In genomic region chr20:35300469-35301262, GRCh38 we compare ENCODE assay signal across 17 cellular contexts. TPM values are rescaled to one million over a fixed set of nuclear protein-coding genes. Genes with fewer than 3 reads are reported as not detected.
DNase-seq lines count a peak whose midpoint lies in the region; ATAC-seq, FAIRE-seq and TF ChIP-seq lines count a peak whose summit lies in the region.
"Had no signal": no experiment of that assay in that cellular context is flagged by ENCODE, and none has a peak within 500 bp of the region (broad histone marks: within the 10 kb centered on the region; RNA-seq: fewer than 3 reads in every experiment).

No MANE protein-coding gene starts in this region.

- CTCF ChIA-PET in RWPE1 (lab: Yijun Ruan, JAX): interaction anchor here (1.5 kb wide), 1 partner anchor 29 kb away, joined by 5 read pairs; no protein-coding TSS in a partner anchor

- POLR2A ChIA-PET in RWPE1 (lab: Yijun Ruan, JAX; ENCODE audit: low non-redundant PET): no interaction called here

- 83 to 94% (median 89%) methylated on average over 4 of the region's 4 CpGs for WGBS in small intestine, 3 donors

- no peaks in the 10 kb centered on the region for H3K36me3 Mint-ChIP-seq in activated naive CD8-positive, alpha-beta T cell treated with anti-CD3 and anti-CD28 coated beads, Interleukin-2, amount 50 U/mL, for 24 hours (ENCODE audit: low read depth)
- no peaks in the 10 kb centered on the region for H3K36me3 Mint-ChIP-seq in activated naive CD8-positive, alpha-beta T cell treated with anti-CD3 and anti-CD28 coated beads for 36 hours
- H3K36me3 Mint-ChIP-seq in chondrocyte (ENCODE audit: low read depth): no peaks in the 10 kb centered on the region

- H3K4me3 Mint-ChIP-seq in activated naive CD8-positive, alpha-beta T cell treated with anti-CD3 and anti-CD28 coated beads, Interleukin-2, amount 50 U/mL, for 24 hours: no peak overlapping the region
- H3K4me3 Mint-ChIP-seq in activated naive CD8-positive, alpha-beta T cell treated with anti-CD3 and anti-CD28 coated beads for 36 hours: no peak overlapping the region
- no peak overlapping the region for H3K4me3 Mint-ChIP-seq in chondrocyte (ENCODE audit: unreplicated experiment)
- H3K4me3 Mint-ChIP-seq: CD14-positive monocyte, GM23338 had no signal

- H3K4me1 ChIP-seq in small intestine (ENCODE audit: control insufficient read depth in 2 of 2, insufficient read depth in 1 of 2, low read depth in 1 of 2, low read length in 1 of 2): no peaks in the 10 kb centered on the region

- no peaks in the 10 kb centered on the region for H3K27me3 ChIP-seq in small intestine (ENCODE audit: control insufficient read depth in 2 of 2, insufficient read depth in 2 of 2, low read length in 2 of 2)

- H3K4me3 ChIP-seq in small intestine (ENCODE audit: low read depth in 1 of 2, low read length in 2 of 2): no peak overlapping the region
- H3K4me3 ChIP-seq: GM23338 had no signal

- no peaks in the 10 kb centered on the region for H3K9me3 Mint-ChIP-seq in activated naive CD8-positive, alpha-beta T cell treated with anti-CD3 and anti-CD28 coated beads, Interleukin-2, amount 50 U/mL, for 24 hours
- H3K9me3 Mint-ChIP-seq in activated naive CD8-positive, alpha-beta T cell treated with anti-CD3 and anti-CD28 coated beads for 36 hours: no peaks in the 10 kb centered on the region
- H3K9me3 Mint-ChIP-seq in chondrocyte (ENCODE audit: low read depth): no peaks in the 10 kb centered on the region
- H3K9me3 Mint-ChIP-seq: GM23338 had no signal

- H3K4me1 Mint-ChIP-seq in activated naive CD8-positive, alpha-beta T cell treated with anti-CD3 and anti-CD28 coated beads, Interleukin-2, amount 50 U/mL, for 24 hours: peaks cover 35% of the 10 kb centered on the region
- H3K4me1 Mint-ChIP-seq in activated naive CD8-positive, alpha-beta T cell treated with anti-CD3 and anti-CD28 coated beads for 36 hours: peaks cover 22% of the 10 kb centered on the region
- peaks cover 45% of the 10 kb centered on the region for H3K4me1 Mint-ChIP-seq in chondrocyte (ENCODE audit: low read depth)

- H3K27ac ChIP-seq in RWPE1: peak overlapping the region; percentile 20; the same call in 1 of the 2 replicates
- H3K27ac ChIP-seq in small intestine (ENCODE audit: low read depth in 1 of 2, low read length in 1 of 2): no peak overlapping the region
- H3K27ac ChIP-seq: 22Rv1 had no signal

- H3K36me3 ChIP-seq in small intestine (ENCODE audit: control insufficient read depth in 2 of 2, insufficient read depth in 2 of 2, low read length in 2 of 2): no peaks in the 10 kb centered on the region

- ATAC-seq in activated naive CD8-positive, alpha-beta T cell treated with anti-CD3 and anti-CD28 coated beads, Interleukin-2, amount 50 U/mL, for 24 hours: no peak
- no peak for ATAC-seq in GM19035 (IDR thresholded peaks at IDR 0.05; ENCODE audit: unreplicated experiment)
- ATAC-seq: GM23338 had no signal

- peak overlapping the region; percentile 6 for H3K27ac Mint-ChIP-seq in activated naive CD8-positive, alpha-beta T cell treated with anti-CD3 and anti-CD28 coated beads, Interleukin-2, amount 50 U/mL, for 24 hours
- H3K27ac Mint-ChIP-seq in activated naive CD8-positive, alpha-beta T cell treated with anti-CD3 and anti-CD28 coated beads for 36 hours: no peak overlapping the region
- no peak overlapping the region for H3K27ac Mint-ChIP-seq in chondrocyte (ENCODE audit: unreplicated experiment)
- H3K27ac Mint-ChIP-seq: GM23338 had no signal

- no peak for TF ChIP-seq CTCF in RWPE1 (conservative IDR thresholded peaks at IDR 0.05; ENCODE audit: low read depth)
- TF ChIP-seq CTCF in chondrocyte (IDR thresholded peaks at IDR 0.05): no peak

- no peak for DNase-seq in activated naive CD8-positive, alpha-beta T cell treated with anti-CD3 and anti-CD28 coated beads, Interleukin-2, amount 50 U/mL, for 24 hours
- no peak for DNase-seq in activated naive CD8-positive, alpha-beta T cell treated with anti-CD3 and anti-CD28 coated beads for 36 hours
- DNase-seq in RWPE1 (ENCODE audit: low spot score): no peak
- DNase-seq in chondrocyte (ENCODE audit: low spot score): peak; percentile 21
- DNase-seq in small intestine: peak; percentile 42
- DNase-seq in HuH-7 (ENCODE audit: low spot score): no peak
- no peak for DNase-seq in activated effector memory CD4-positive, alpha-beta T cell treated with anti-CD3 and anti-CD28 coated beads, Interleukin-2, amount 50 U/mL, for 16 hours
- DNase-seq: Calu3, DMS 273 treated with DMSO at 0.1 percent for 48 hours, H7 had no signal

- no peak for FAIRE-seq in small intestine (lab: Jason Lieb, UNC)

- no peaks in the 10 kb centered on the region for H3K9me3 ChIP-seq in small intestine (ENCODE audit: control insufficient read depth, low read depth)

- no peaks in the 10 kb centered on the region for H3K27me3 Mint-ChIP-seq in activated naive CD8-positive, alpha-beta T cell treated with anti-CD3 and anti-CD28 coated beads, Interleukin-2, amount 50 U/mL, for 24 hours
- no peaks in the 10 kb centered on the region for H3K27me3 Mint-ChIP-seq in activated naive CD8-positive, alpha-beta T cell treated with anti-CD3 and anti-CD28 coated beads for 36 hours
- H3K27me3 Mint-ChIP-seq in chondrocyte (ENCODE audit: low read depth): no peaks in the 10 kb centered on the region

RNA-seq across cellular contexts. Expression of gene FAM83C, which starts 8.4 kb away (rescaled TPM):
- not detected for total RNA-seq in activated naive CD8-positive, alpha-beta T cell treated with anti-CD3 and anti-CD28 coated beads for 36 hours
- not detected in 3 replicates for total RNA-seq in chondrocyte
- under 1 TPM in 1 of 3 donors, not detected in 2; 0.27 TPM for polyA plus RNA-seq in small intestine
- total RNA-seq: A673, Calu3, Daoy, H7 had no signal
- polyA plus RNA-seq: BJ, CD14-positive monocyte, GM23338 had no signal

RNA-seq across cellular contexts. Expression of gene EIF6, which starts 16.1 kb away (rescaled TPM):
- total RNA-seq in activated naive CD8-positive, alpha-beta T cell treated with anti-CD3 and anti-CD28 coated beads for 36 hours: 100 to 1,000 TPM; 172 to 179 TPM
- 117 to 125 TPM (median 123 TPM) in 3 replicates for total RNA-seq in chondrocyte
- polyA plus RNA-seq in small intestine: 100 to 1,000 TPM; 255 to 394 (median 313) TPM

RNA-seq across cellular contexts. Expression of gene MMP24OS, which starts 22.7 kb away (rescaled TPM):
- total RNA-seq in activated naive CD8-positive, alpha-beta T cell treated with anti-CD3 and anti-CD28 coated beads for 36 hours: 10 to 100 TPM; 27.2 to 27.4 TPM
- 89.8 to 94.6 TPM (median 91.5 TPM) in 3 replicates for total RNA-seq in chondrocyte
- 10 to 100 TPM; 28.4 to 88.8 (median 57.8) TPM for polyA plus RNA-seq in small intestine

Comparison
In these comparisons a context has a peak if more than half of its experiments do, and no peak if none do; other contexts are left out.
1. DNase-seq: peak in chondrocyte (single experiment) and small intestine (single experiment); none in activated naive CD8-positive, alpha-beta T cell treated with anti-CD3 and anti-CD28 coated beads, Interleukin-2, amount 50 U/mL, for 24 hours (single experiment), activated naive CD8-positive, alpha-beta T cell treated with anti-CD3 and anti-CD28 coated beads for 36 hours (single experiment), RWPE1 (single experiment), HuH-7 (single experiment) and activated effector memory CD4-positive, alpha-beta T cell treated with anti-CD3 and anti-CD28 coated beads, Interleukin-2, amount 50 U/mL, for 16 hours (single experiment).